ENCODE assay signal across 17 cellular contexts in genomic region chr9:85713897-85714296, GRCh38.
"Had no signal": no experiment of that assay in that cellular context is flagged by ENCODE, and none has a peak within 500 bp of the region (broad histone marks: within the 10 kb centered on the region; RNA-seq: fewer than 3 reads in every experiment).

No MANE protein-coding gene starts in this region.

- H3K27ac Mint-ChIP-seq: activated naive CD4-positive, alpha-beta T cell treated with anti-CD3 and anti-CD28 coated beads, Interleukin-2, amount 50 U/mL, for 24 hours; stimulated activated effector memory CD8-positive, alpha-beta T cell treated with anti-CD3 and anti-CD28 coated beads, Interleukin-12 subunit alpha, Interleukin-12 subunit beta, amount 100 ng/mL, for 72 hours had no signal

- DNase-seq: activated CD4-positive, alpha-beta T cell treated with anti-CD3 and anti-CD28 coated beads for 1 hour; activated CD4-positive, alpha-beta T cell treated with anti-CD3 and anti-CD28 coated beads, Interleukin-2, amount 50 U/mL, for 48 hours; adrenal gland; body of pancreas; caudate nucleus; heart right ventricle; left colon; naive B cell; posterior cingulate gyrus; retina; SW 1271; thyroid gland had no signal

- H3K27ac ChIP-seq: adrenal gland, body of pancreas, coronary artery, gastroesophageal sphincter, heart right ventricle, thyroid gland had no signal

- H3K4me3 ChIP-seq: adrenal gland, body of pancreas, coronary artery, gastroesophageal sphincter, heart right ventricle, lung, thyroid gland had no signal

- H3K4me3 Mint-ChIP-seq: activated naive CD4-positive, alpha-beta T cell treated with anti-CD3 and anti-CD28 coated beads, Interleukin-2, amount 50 U/mL, for 24 hours; stimulated activated effector memory CD8-positive, alpha-beta T cell treated with anti-CD3 and anti-CD28 coated beads, Interleukin-12 subunit alpha, Interleukin-12 subunit beta, amount 100 ng/mL, for 72 hours had no signal

- H3K27me3 Mint-ChIP-seq: activated naive CD4-positive, alpha-beta T cell treated with anti-CD3 and anti-CD28 coated beads, Interleukin-2, amount 50 U/mL, for 24 hours; naive B cell had no signal

- H3K36me3 ChIP-seq: adrenal gland, gastroesophageal sphincter, thyroid gland had no signal

- H3K4me1 ChIP-seq: adrenal gland, body of pancreas, gastroesophageal sphincter, thyroid gland had no signal

- H3K27me3 ChIP-seq: adrenal gland, body of pancreas, gastroesophageal sphincter, heart right ventricle, thyroid gland had no signal

- ATAC-seq: body of pancreas; gastroesophageal sphincter; heart right ventricle; left colon; stimulated activated effector memory CD8-positive, alpha-beta T cell treated with anti-CD3 and anti-CD28 coated beads, Interleukin-12 subunit alpha, Interleukin-12 subunit beta, amount 100 ng/mL, for 72 hours had no signal
